Comparison of ENCODE assay signal across 9 cellular contexts in the genomic region with DNA sequence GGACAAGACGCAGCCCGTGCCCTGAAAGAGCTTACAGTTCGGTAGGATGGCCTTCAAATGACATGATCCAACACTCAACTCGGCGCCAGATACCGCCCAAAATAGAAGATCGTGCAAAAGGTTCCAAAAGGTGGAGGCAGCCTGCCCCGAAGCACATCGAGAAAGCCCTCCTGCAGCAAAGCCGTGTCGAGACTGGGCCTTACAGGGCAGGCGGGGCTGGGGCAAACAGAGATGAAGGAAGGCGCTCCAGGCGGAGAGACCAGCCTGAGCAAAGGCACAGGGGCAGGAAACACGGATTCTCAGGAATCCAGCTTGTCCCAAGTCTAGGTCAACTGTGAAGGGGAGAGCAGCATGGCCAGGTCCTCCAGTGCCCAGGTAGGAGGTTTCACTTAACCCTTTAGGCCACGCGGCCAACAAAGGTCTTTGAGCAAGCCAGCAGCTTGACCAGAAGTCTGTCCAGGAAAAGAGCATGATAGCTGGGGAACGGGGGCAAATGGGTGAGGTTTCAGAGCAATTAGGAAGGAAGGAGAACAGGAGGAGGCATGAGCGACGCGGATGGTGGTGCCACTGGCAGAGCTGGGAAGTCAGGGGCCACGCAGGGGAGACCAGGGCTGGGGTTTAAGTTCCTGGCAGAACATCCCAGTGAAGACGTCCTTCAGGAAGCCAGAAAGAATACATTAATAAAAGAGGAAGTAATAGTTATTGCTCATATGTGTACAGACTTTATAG. TPM values are rescaled to one million over a fixed set of nuclear protein-coding genes. Genes with fewer than 3 reads are reported as not detected.
DNase-seq lines count a peak whose midpoint lies in the region; ATAC-seq and TF ChIP-seq lines count a peak whose summit lies in the region.
"Had no signal": no experiment of that assay in that cellular context is flagged by ENCODE, and none has a peak within 500 bp of the region (broad histone marks: within the 10 kb centered on the region; RNA-seq: fewer than 3 reads in every experiment).

No MANE protein-coding gene starts in this region.

- no peaks in the 10 kb centered on the region for H3F3A ChIP-seq in PC-3 (ENCODE audit: low read length, unreplicated experiment)

- no peaks in the 10 kb centered on the region for H4K20me1 ChIP-seq in PC-3 (ENCODE audit: low read length)

- CTCF ChIA-PET in PC-3 (lab: Charles Lee) = interaction anchor here (0.6 to 1.3 kb wide), 4 partner anchors 19 to 589 kb away, joined by 3 to 6 read pairs (median 4); no protein-coding TSS in a partner anchor

- H3K27ac ChIP-seq in PC-3 (ENCODE audit: low read length) (peak overlapping the region; percentile 60), esophagus (ENCODE audit: low read depth in 2 of 2, low read length in 1 of 2) (peak overlapping the region; percentile 72 to 97)

- peak; percentile 39 for ATAC-seq in PC-3
- ATAC-seq in stimulated activated effector memory CD8-positive, alpha-beta T cell treated with anti-CD3 and anti-CD28 coated beads, Interleukin-12 subunit alpha, Interleukin-12 subunit beta, amount 100 ng/mL, for 72 hours = no peak
- ATAC-seq in GM19324 (IDR thresholded peaks at IDR 0.05; ENCODE audit: low FRiP score, unreplicated experiment) = no peak

- 0 out of 2 replicates have a peak overlapping the region, but pooled peaks have one; percentile 69 for H3K9ac ChIP-seq in PC-3 (ENCODE audit: low read length)

- peaks cover 3% of the 10 kb centered on the region for H3K36me3 Mint-ChIP-seq in T-helper 1 cell treated with Interleukin-12 subunit alpha and Interleukin-12 subunit beta and Interleukin-4 antibody, amounts not matched to agents 30 μg/mL and 1 μg/mL, for 36 hours (ENCODE audit: low read depth)
- peaks cover 12% of the 10 kb centered on the region for H3K36me3 Mint-ChIP-seq in stimulated activated effector memory CD8-positive, alpha-beta T cell treated with anti-CD3 and anti-CD28 coated beads, Interleukin-12 subunit alpha, Interleukin-12 subunit beta, amount 100 ng/mL, for 72 hours

- TF ChIP-seq CTCF in PC-3 (conservative IDR thresholded peaks at IDR 0.05; ENCODE audit: low read depth, low read length) = no peak; the same call in 1 of the 2 replicates

- H3K4me3 ChIP-seq in PC-3 (ENCODE audit: low read length) (peak overlapping the region; percentile 64; the same call in 1 of the 2 replicates), esophagus (ENCODE audit: low read depth in 1 of 2, low read length in 2 of 2) (peak overlapping the region in 1 of 2 donors; percentile 61)

- H3K27ac Mint-ChIP-seq in T-helper 1 cell treated with Interleukin-12 subunit alpha and Interleukin-12 subunit beta and Interleukin-4 antibody, amounts not matched to agents 30 μg/mL and 1 μg/mL, for 36 hours = peak overlapping the region; percentile 94
- H3K27ac Mint-ChIP-seq in stimulated activated effector memory CD8-positive, alpha-beta T cell treated with anti-CD3 and anti-CD28 coated beads, Interleukin-12 subunit alpha, Interleukin-12 subunit beta, amount 100 ng/mL, for 72 hours = peak overlapping the region; percentile 93

- H3K9me3 ChIP-seq in PC-3 (ENCODE audit: low read length) = no peaks in the 10 kb centered on the region
- no peaks in the 10 kb centered on the region for H3K9me3 ChIP-seq in esophagus (ENCODE audit: control insufficient read depth in 2 of 2, insufficient read depth in 1 of 2, low read depth in 1 of 2, low read length in 1 of 2)

- H3K9me3 Mint-ChIP-seq in T-helper 1 cell treated with Interleukin-12 subunit alpha and Interleukin-12 subunit beta and Interleukin-4 antibody, amounts not matched to agents 30 μg/mL and 1 μg/mL, for 36 hours = no peaks in the 10 kb centered on the region
- H3K9me3 Mint-ChIP-seq in stimulated activated effector memory CD8-positive, alpha-beta T cell treated with anti-CD3 and anti-CD28 coated beads, Interleukin-12 subunit alpha, Interleukin-12 subunit beta, amount 100 ng/mL, for 72 hours = no peaks in the 10 kb centered on the region

- WGBS in esophagus, 2 donors = 41 to 47% methylated on average over 23 of the region's 23 CpGs

- peak overlapping the region; percentile 97 for H2AFZ ChIP-seq in PC-3 (ENCODE audit: low read length)

- H3K4me1 ChIP-seq in PC-3 (ENCODE audit: insufficient read depth, low read length) = peaks cover 25% of the 10 kb centered on the region
- H3K4me1 ChIP-seq in esophagus (ENCODE audit: control insufficient read depth in 2 of 2, insufficient read depth in 2 of 2, low read length in 1 of 2) = peaks cover 3 to 17% of the 10 kb centered on the region in 2 donors

- DNase-seq in T-helper 1 cell (no peak), PC-3 (no peak), NCI-H1930 (lab: John Stamatoyannopoulos, UW) (no peak), 8988T (no peak)
- no peak for DNase-seq in stimulated activated effector memory CD8-positive, alpha-beta T cell treated with anti-CD3 and anti-CD28 coated beads, Interleukin-12 subunit alpha, Interleukin-12 subunit beta, amount 100 ng/mL, for 72 hours (ENCODE audit: low spot score in 2 of 2)

- H3K27me3 ChIP-seq in PC-3 (ENCODE audit: low read length) (no peaks in the 10 kb centered on the region), esophagus (ENCODE audit: control insufficient read depth in 1 of 2, insufficient read depth in 2 of 2, low read length in 2 of 2) (no peaks in the 10 kb centered on the region)

- H3K4me1 Mint-ChIP-seq in T-helper 1 cell treated with Interleukin-12 subunit alpha and Interleukin-12 subunit beta and Interleukin-4 antibody, amounts not matched to agents 30 μg/mL and 1 μg/mL, for 36 hours (ENCODE audit: low read depth) = peaks cover 38% of the 10 kb centered on the region
- peaks cover 51% of the 10 kb centered on the region for H3K4me1 Mint-ChIP-seq in stimulated activated effector memory CD8-positive, alpha-beta T cell treated with anti-CD3 and anti-CD28 coated beads, Interleukin-12 subunit alpha, Interleukin-12 subunit beta, amount 100 ng/mL, for 72 hours

- peak overlapping the region; percentile 95 for H3K4me2 ChIP-seq in PC-3 (ENCODE audit: low read length)

- no peaks in the 10 kb centered on the region for H3K9me2 ChIP-seq in PC-3 (replicated peaks; ENCODE audit: low read length)

- H3K27me3 Mint-ChIP-seq in T-helper 1 cell treated with Interleukin-12 subunit alpha and Interleukin-12 subunit beta and Interleukin-4 antibody, amounts not matched to agents 30 μg/mL and 1 μg/mL, for 36 hours (ENCODE audit: low read depth) = peaks cover 10% of the 10 kb centered on the region

- H3K79me2 ChIP-seq in PC-3 (ENCODE audit: low read length) = no peaks in the 10 kb centered on the region

- intact Hi-C loops in PC-3 (cut with micrococcal nuclease) = loop anchor here (2.0 to 10.0 kb wide), 4 partner anchors 343 to 1045 kb away; no protein-coding TSS in a partner anchor

- peak overlapping the region; percentile 73 for H3K4me3 Mint-ChIP-seq in T-helper 1 cell treated with Interleukin-12 subunit alpha and Interleukin-12 subunit beta and Interleukin-4 antibody, amounts not matched to agents 30 μg/mL and 1 μg/mL, for 36 hours
- peak overlapping the region; percentile 83 for H3K4me3 Mint-ChIP-seq in stimulated activated effector memory CD8-positive, alpha-beta T cell treated with anti-CD3 and anti-CD28 coated beads, Interleukin-12 subunit alpha, Interleukin-12 subunit beta, amount 100 ng/mL, for 72 hours

- H3K36me3 ChIP-seq in PC-3 (ENCODE audit: low read depth, low read length) (no peaks in the 10 kb centered on the region; the same call in 1 of the 2 replicates), esophagus (ENCODE audit: control insufficient read depth in 2 of 2, insufficient read depth in 2 of 2, low read length in 1 of 2) (no peaks in the 10 kb centered on the region)

- no TSS peak for BruUV-seq in PC-3 (replicated peaks; lab: Mats Ljungman, UMichigan)

- POLR2A ChIA-PET in PC-3 (lab: Charles Lee; ENCODE audit: unreplicated experiment) = interaction anchor here (0.5 to 1.6 kb wide), 3 partner anchors 21 to 710 kb away, joined by 3 to 14 read pairs (median 9); no protein-coding TSS in a partner anchor

RNA-seq across cellular contexts. Expression of a gene that starts 21.2 kb away (rescaled TPM):
- 88.7 and 95.9 TPM in 2 replicates for total RNA-seq in PC-3 (2014; rRNA removed)
- 100 to 1,000 TPM; 342 to 553 TPM for polyA plus RNA-seq in esophagus

RNA-seq across cellular contexts. Expression of a gene that starts 43.1 kb away (rescaled TPM):
- 92.1 and 115 TPM in 2 replicates for total RNA-seq in PC-3 (2014; rRNA removed)
- polyA plus RNA-seq in esophagus = 100 to 1,000 TPM in 1 of 2 donors, 10 to 100 TPM in 1; 92.9 to 191 TPM
- total RNA-seq: mucosa of gallbladder had no signal

RNA-seq across cellular contexts. Expression of a gene that starts 44.7 kb away (rescaled TPM):
- total RNA-seq in PC-3 (2014; rRNA removed) = not detected in 2 replicates
- not detected for polyA plus RNA-seq in esophagus
- total RNA-seq: mucosa of gallbladder had no signal

RNA-seq across cellular contexts. Expression of a gene that starts 54.9 kb away (rescaled TPM):
- total RNA-seq in PC-3 (2014; rRNA removed) = 42.6 and 53.1 TPM in 2 replicates
- 100 to 1,000 TPM; 413 to 534 TPM for polyA plus RNA-seq in esophagus
- total RNA-seq: mucosa of gallbladder had no signal
